In the genomic region with DNA sequence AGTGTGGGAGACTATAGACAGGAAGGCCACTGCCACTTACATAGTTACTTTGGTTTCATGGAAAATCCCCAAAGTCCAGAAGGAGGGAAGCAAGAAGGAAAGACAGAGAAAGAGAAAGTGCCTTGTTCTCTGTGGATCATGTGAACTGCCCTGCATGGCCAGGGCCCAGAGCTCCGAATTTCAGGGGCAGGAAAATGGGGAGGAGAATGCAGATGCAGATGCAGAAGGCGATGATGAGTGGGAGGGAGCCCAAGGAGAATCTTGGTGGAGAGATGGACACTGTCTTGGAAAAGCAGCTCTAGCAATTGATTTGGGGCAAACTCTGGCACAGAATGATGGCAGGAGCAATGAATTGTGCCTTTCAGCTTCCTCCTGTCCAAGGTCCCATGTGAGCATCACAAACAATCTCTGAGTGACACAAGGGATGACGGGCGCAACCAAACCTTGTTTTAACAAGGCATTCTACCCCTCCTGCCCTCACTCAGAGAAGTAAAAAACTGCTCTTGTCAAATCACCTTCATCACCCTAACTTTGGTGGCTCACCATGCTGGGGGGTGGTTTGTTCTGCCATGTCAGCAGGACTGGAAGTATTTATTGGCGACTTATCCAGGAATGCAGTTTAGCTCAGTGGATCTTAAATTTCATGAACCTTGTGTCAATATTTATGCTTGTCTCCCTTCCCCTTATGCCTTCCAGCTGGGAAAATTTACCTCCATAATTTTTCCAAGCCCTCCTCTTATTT, we compare ENCODE assay signal across 19 cellular contexts. TPM values are rescaled to one million over a fixed set of nuclear protein-coding genes. Genes with fewer than 3 reads are reported as not detected.
DNase-seq lines count a peak whose midpoint lies in the region; ATAC-seq and TF ChIP-seq lines count a peak whose summit lies in the region.
"Had no signal": no experiment of that assay in that cellular context is flagged by ENCODE, and none has a peak within 500 bp of the region (broad histone marks: within the 10 kb centered on the region; RNA-seq: fewer than 3 reads in every experiment).

No MANE protein-coding gene starts in this region.

- no peak overlapping the region for H3K27ac Mint-ChIP-seq in activated CD8-positive, alpha-beta T cell treated with anti-CD3 and anti-CD28 coated beads for 36 hours
- H3K27ac Mint-ChIP-seq: activated CD8-positive, alpha-beta T cell treated with anti-CD3 and anti-CD28 coated beads, Interleukin-2, amount 10 ng/mL, durations not matched to agents 7 days and 5 days; T-helper 1 cell treated with Interleukin-12 subunit alpha and Interleukin-12 subunit beta and Interleukin-4 antibody, amounts not matched to agents 30 μg/mL and 1 μg/mL, for 36 hours had no signal

- ATAC-seq in heart right ventricle: no peak
- ATAC-seq in activated CD8-positive, alpha-beta T cell treated with anti-CD3 and anti-CD28 coated beads for 36 hours: no peak
- ATAC-seq: activated CD8-positive, alpha-beta T cell treated with anti-CD3 and anti-CD28 coated beads, Interleukin-2, amount 10 ng/mL, durations not matched to agents 7 days and 5 days; CD8-positive, alpha-beta T cell had no signal

- no peaks in the 10 kb centered on the region for H3K9me3 ChIP-seq in heart right ventricle
- H3K9me3 ChIP-seq in parathyroid adenoma (ENCODE audit: control insufficient read depth, low read length): no peaks in the 10 kb centered on the region
- no peaks in the 10 kb centered on the region for H3K9me3 ChIP-seq in tibial nerve
- H3K9me3 ChIP-seq: colonic mucosa had no signal

- intact Hi-C loops in heart right ventricle (cut with DNase I) (loop anchor here in 2 of 10 donors (10.0 kb wide), 2 partner anchors 47 to 53 kb away; partner anchors contain the start of genes NCBP2L (in 1 of the 2) and TSC22D3 (in 1 of the 2)), cardiac septum (cut with DNase I) (no loop called here)
- intact Hi-C loops in activated CD8-positive, alpha-beta T cell treated with anti-CD3 and anti-CD28 coated beads for 36 hours (cut with micrococcal nuclease): no loop called here

- DNase-seq in heart right ventricle: no peak
- DNase-seq in cardiac septum (ENCODE audit: low spot score): no peak
- DNase-seq in caudate nucleus (lab: John Stamatoyannopoulos, UW): peak in 7 of 61 donors; percentile 0 to 9 (median 4)
- DNase-seq in tibial nerve (ENCODE audit: low spot score in 2 of 2): no peak
- no peak for DNase-seq in activated CD8-positive, alpha-beta T cell treated with anti-CD3 and anti-CD28 coated beads for 36 hours
- DNase-seq in cerebellum (ENCODE audit: low spot score): no peak
- DNase-seq in DMS153 treated with DMSO at 0.1 percent for 48 hours (lab: John Stamatoyannopoulos, UW; ENCODE audit: unreplicated experiment): no peak
- DNase-seq: activated CD8-positive, alpha-beta T cell treated with anti-CD3 and anti-CD28 coated beads, Interleukin-2, amount 10 ng/mL, durations not matched to agents 7 days and 5 days; colonic mucosa; glutamatergic neuron; mesendoderm; NCI-H1105 treated with DMSO at 0.1 percent for 48 hours; NCI-H2171 had no signal

- TF ChIP-seq POLR2A in tibial nerve (IDR thresholded peaks at IDR 0.05): no peak

- no peak overlapping the region for H3K4me2 ChIP-seq in parathyroid adenoma (ENCODE audit: low read length)
- H3K4me2 ChIP-seq: KMS-11 had no signal

- H3K27ac ChIP-seq in heart right ventricle (peak overlapping the region in 6 of 10 donors; percentile 25 to 50 (median 42)), caudate nucleus (ENCODE audit: low read depth, low read length) (peak overlapping the region; percentile 79), parathyroid adenoma (peak overlapping the region; percentile 29), tibial nerve (peak overlapping the region; percentile 17 to 98 (median 80))
- H3K27ac ChIP-seq: colonic mucosa, KMS-11 had no signal

- POLR2A ChIA-PET in activated CD8-positive, alpha-beta T cell treated with anti-CD3 and anti-CD28 coated beads for 36 hours (lab: Charles Lee): no interaction called here

- no peak overlapping the region for H3K4me3 Mint-ChIP-seq in activated CD8-positive, alpha-beta T cell treated with anti-CD3 and anti-CD28 coated beads for 36 hours
- H3K4me3 Mint-ChIP-seq: activated CD8-positive, alpha-beta T cell treated with anti-CD3 and anti-CD28 coated beads, Interleukin-2, amount 10 ng/mL, durations not matched to agents 7 days and 5 days; CD8-positive, alpha-beta T cell; T-helper 1 cell treated with Interleukin-12 subunit alpha and Interleukin-12 subunit beta and Interleukin-4 antibody, amounts not matched to agents 30 μg/mL and 1 μg/mL, for 36 hours had no signal

- H3K27me3 ChIP-seq in heart right ventricle: peaks cover 0 to 4% (median 0%) of the 10 kb centered on the region in 7 donors
- no peaks in the 10 kb centered on the region for H3K27me3 ChIP-seq in parathyroid adenoma (ENCODE audit: control insufficient read depth, insufficient read depth, low read length)
- H3K27me3 ChIP-seq in tibial nerve: peaks cover 0 to 22% of the 10 kb centered on the region in 2 donors

- no peaks in the 10 kb centered on the region for H3K9me3 Mint-ChIP-seq in activated CD8-positive, alpha-beta T cell treated with anti-CD3 and anti-CD28 coated beads for 36 hours
- H3K9me3 Mint-ChIP-seq: CD8-positive, alpha-beta T cell; T-helper 1 cell treated with Interleukin-12 subunit alpha and Interleukin-12 subunit beta and Interleukin-4 antibody, amounts not matched to agents 30 μg/mL and 1 μg/mL, for 36 hours had no signal

- TF ChIP-seq EP300 in tibial nerve (IDR thresholded peaks at IDR 0.05): peak in 1 of 2 donors; percentile 9

- H3K4me1 Mint-ChIP-seq in activated CD8-positive, alpha-beta T cell treated with anti-CD3 and anti-CD28 coated beads for 36 hours (ENCODE audit: low read depth): peaks cover 25% of the 10 kb centered on the region

- H3K9ac ChIP-seq in parathyroid adenoma: no peak overlapping the region
- H3K9ac ChIP-seq: KMS-11 had no signal

- H3K4me1 ChIP-seq in heart right ventricle (peaks cover 3 to 67% (median 38%) of the 10 kb centered on the region in 9 donors), parathyroid adenoma (peaks cover 11% of the 10 kb centered on the region), tibial nerve (peaks cover 0 to 96% (median 31%) of the 10 kb centered on the region in 4 donors)
- H3K4me1 ChIP-seq: colonic mucosa had no signal

- peaks cover 4% of the 10 kb centered on the region for H3K79me2 ChIP-seq in parathyroid adenoma

- no peaks in the 10 kb centered on the region for H3K27me3 Mint-ChIP-seq in activated CD8-positive, alpha-beta T cell treated with anti-CD3 and anti-CD28 coated beads for 36 hours

- H3K4me3 ChIP-seq in heart right ventricle (no peak overlapping the region), parathyroid adenoma (ENCODE audit: low read depth, low read length) (no peak overlapping the region), tibial nerve (no peak overlapping the region)
- H3K4me3 ChIP-seq: colonic mucosa, skin epidermis had no signal

- H2AFZ ChIP-seq in parathyroid adenoma: no peak overlapping the region

- no peak for TF ChIP-seq CTCF in heart right ventricle (IDR thresholded peaks at IDR 0.05)
- no peak for TF ChIP-seq CTCF in parathyroid adenoma (IDR thresholded peaks at IDR 0.05)
- TF ChIP-seq CTCF in tibial nerve (IDR thresholded peaks at IDR 0.05): no peak
- TF ChIP-seq CTCF in activated CD8-positive, alpha-beta T cell treated with anti-CD3 and anti-CD28 coated beads for 36 hours (IDR thresholded peaks at IDR 0.05): no peak

- CTCF ChIA-PET in activated CD8-positive, alpha-beta T cell treated with anti-CD3 and anti-CD28 coated beads for 36 hours (lab: Charles Lee): interaction anchor here (1.5 to 7.5 kb wide), 2 partner anchors 49 to 55 kb away, joined by 6 to 68 read pairs; partner anchors contain the start of genes NCBP2L and TSC22D3

- 78 to 88% methylated on average over 5 of the region's 5 CpGs for WGBS in heart right ventricle, 2 donors
- 65 to 67% methylated on average over 5 of the region's 5 CpGs for WGBS in tibial nerve, 2 donors

- H3K36me3 ChIP-seq in heart right ventricle (no peaks in the 10 kb centered on the region), parathyroid adenoma (ENCODE audit: control insufficient read depth, insufficient read depth, low read length) (no peaks in the 10 kb centered on the region), tibial nerve (no peaks in the 10 kb centered on the region)
- H3K36me3 ChIP-seq: colonic mucosa had no signal

- H3K36me3 Mint-ChIP-seq in activated CD8-positive, alpha-beta T cell treated with anti-CD3 and anti-CD28 coated beads for 36 hours (ENCODE audit: low read depth): no peaks in the 10 kb centered on the region
- H3K36me3 Mint-ChIP-seq: CD8-positive, alpha-beta T cell had no signal

RNA-seq across cellular contexts. Expression of gene TSC22D3, which starts 53.5 kb away (rescaled TPM):
- total RNA-seq in heart right ventricle (10 to 100 TPM; 26.3 to 88.2 (median 36.0) TPM), cardiac septum (33.0 TPM), tibial nerve (1,000 to 10,000 TPM; 1,744 to 2,802 (median 2,261) TPM), cerebellum (40.4 TPM)
- polyA plus RNA-seq in heart right ventricle: 100 to 1,000 TPM in 1 of 2 donors, 10 to 100 TPM in 1; 70.7 to 153 TPM
- 10 to 100 TPM; 47.2 to 50.5 TPM for total RNA-seq in activated CD8-positive, alpha-beta T cell treated with anti-CD3 and anti-CD28 coated beads for 36 hours

RNA-seq across cellular contexts. Expression of gene NCBP2L, which starts 55.4 kb away (rescaled TPM):
- under 1 TPM in 1 of 10 donors, not detected in 9; 0.45 TPM for total RNA-seq in heart right ventricle
- under 1 TPM in 1 of 2 donors, not detected in 1; 0.01 TPM for polyA plus RNA-seq in heart right ventricle
- not detected for total RNA-seq in cardiac septum
- total RNA-seq in tibial nerve: not detected
- total RNA-seq in activated CD8-positive, alpha-beta T cell treated with anti-CD3 and anti-CD28 coated beads for 36 hours: not detected
- total RNA-seq in cerebellum: not detected
- total RNA-seq: activated CD8-positive, alpha-beta T cell treated with anti-CD3 and anti-CD28 coated beads, Interleukin-2, amount 10 ng/mL, durations not matched to agents 7 days and 5 days; CD8-positive, alpha-beta T cell; colonic mucosa; epithelial cell of proximal tubule had no signal

Comparison
In these comparisons a context has a peak if more than half of its experiments do, and no peak if none do; other contexts are left out.
1. H3K27ac ChIP-seq: peak in every context shown above with its lines; median percentile 80 in tibial nerve; 79 in caudate nucleus; 42 in heart right ventricle; 29 in parathyroid adenoma.
2. RNA of gene TSC22D3, which starts 53.5 kb away (total RNA-seq): 1,744 to 2,802 TPM in tibial nerve; 47.2 to 50.5 TPM in activated CD8-positive, alpha-beta T cell treated with anti-CD3 and anti-CD28 coated beads for 36 hours, 40.4 TPM in cerebellum (single experiment), 26.3 to 88.2 TPM in heart right ventricle and 33.0 TPM in cardiac septum (single experiment); every median in the first group is over 10 times any median in the second.